22 cellular contexts compared by ENCODE assay signal in genomic region chr12:131826064-131826928, GRCh38. TPM values are rescaled to one million over a fixed set of nuclear protein-coding genes. Genes with fewer than 3 reads are reported as not detected.
A peak's percentile ranks its signal among the peaks of the same experiment; 100 is the strongest.
DNase-seq lines count a peak whose midpoint lies in the region; ATAC-seq and TF ChIP-seq lines count a peak whose summit lies in the region.
"Had no signal": no experiment of that assay in that cellular context is flagged by ENCODE, and none has a peak within 500 bp of the region (broad histone marks: within the 10 kb centered on the region; RNA-seq: fewer than 3 reads in every experiment).

No MANE protein-coding gene starts in this region.

- POLR2A ChIA-PET in WTC11 (lab: Charles Lee), result interaction anchor here (1.1 kb wide), 1 partner anchor 30 kb away, joined by 3 read pairs; no protein-coding TSS in a partner anchor
- POLR2A ChIA-PET in activated CD4-positive, alpha-beta T cell treated with anti-CD3 and anti-CD28 coated beads for 36 hours (lab: Charles Lee), result no interaction called here

- no peak for TF ChIP-seq CTCF in WTC11 (IDR thresholded peaks at IDR 0.05)
- TF ChIP-seq CTCF in type B pancreatic cell (conservative IDR thresholded peaks at IDR 0.05), result no peak

- intact Hi-C loops in activated CD4-positive, alpha-beta T cell treated with anti-CD3 and anti-CD28 coated beads for 36 hours (cut with DNase I, micrococcal nuclease), result no loop called here

- no peak for DNase-seq in activated naive CD8-positive, alpha-beta T cell treated with anti-CD3 and anti-CD28 coated beads, Interleukin-2, amount 50 U/mL, for 24 hours
- DNase-seq in WTC11 (ENCODE audit: low spot score), result no peak
- no peak for DNase-seq in memory B cell (ENCODE audit: low spot score in 2 of 2)
- no peak for DNase-seq in type B pancreatic cell (ENCODE audit: extremely low spot score, unreplicated experiment)
- no peak for DNase-seq in activated CD4-positive, alpha-beta T cell treated with anti-CD3 and anti-CD28 coated beads for 36 hours
- no peak for DNase-seq in GOT3 (lab: John Stamatoyannopoulos, UW)
- DNase-seq: activated CD4-positive, alpha-beta memory T cell treated with anti-CD3 and anti-CD28 coated beads for 36 hours; activated naive CD4-positive, alpha-beta T cell treated with anti-CD3 and anti-CD28 coated beads, Interleukin-2, amount 10 ng/mL, durations not matched to agents 7 days and 5 days; C1 segment of cervical spinal cord; DMS79 treated with DMSO at 0.1 percent for 48 hours; HCEC 1CT; left colon; NCI-H187 treated with DMSO at 0.1 percent for 48 hours; occipital lobe; PC-9; SJCRH30; stimulated activated CD8-positive, alpha-beta memory T cell treated with anti-CD3 and anti-CD28 coated beads, Interleukin-4, amount 100 ng/mL, for 48 hours had no signal

- CTCF ChIA-PET in WTC11 (lab: Charles Lee), result interaction anchor here (0.6 to 2.8 kb wide), 3 partner anchors 30 to 71 kb away, joined by 3 to 7 read pairs (median 5); no protein-coding TSS in a partner anchor
- CTCF ChIA-PET in activated CD4-positive, alpha-beta T cell treated with anti-CD3 and anti-CD28 coated beads for 36 hours (lab: Charles Lee), result interaction anchor here (0.7 kb wide), 1 partner anchor 462 kb away, joined by 3 read pairs; no protein-coding TSS in a partner anchor

- H3K27ac Mint-ChIP-seq in activated naive CD8-positive, alpha-beta T cell, result no peak overlapping the region
- H3K27ac Mint-ChIP-seq in activated naive CD8-positive, alpha-beta T cell treated with anti-CD3 and anti-CD28 coated beads, Interleukin-2, amount 50 U/mL, for 24 hours, result no peak overlapping the region
- H3K27ac Mint-ChIP-seq in WTC11, result no peak overlapping the region; the same call in 1 of the 2 replicates
- peak overlapping the region; percentile 62 for H3K27ac Mint-ChIP-seq in memory B cell
- H3K27ac Mint-ChIP-seq in type B pancreatic cell, result no peak overlapping the region
- no peak overlapping the region for H3K27ac Mint-ChIP-seq in activated CD4-positive, alpha-beta T cell treated with anti-CD3 and anti-CD28 coated beads for 36 hours
- H3K27ac Mint-ChIP-seq: activated CD4-positive, alpha-beta memory T cell treated with anti-CD3 and anti-CD28 coated beads for 36 hours; activated naive CD4-positive, alpha-beta T cell treated with anti-CD3 and anti-CD28 coated beads, Interleukin-2, amount 10 ng/mL, durations not matched to agents 7 days and 5 days; T-helper 2 cell treated with Interferon-gamma antibody and Interleukin-4, amounts not matched to agents 5 μg/mL and 100 μg/mL, for 36 hours had no signal

- peaks cover 10% of the 10 kb centered on the region for H3K4me1 Mint-ChIP-seq in activated naive CD8-positive, alpha-beta T cell (ENCODE audit: low read depth)
- H3K4me1 Mint-ChIP-seq in activated naive CD8-positive, alpha-beta T cell treated with anti-CD3 and anti-CD28 coated beads, Interleukin-2, amount 50 U/mL, for 24 hours, result peaks cover 12% of the 10 kb centered on the region
- H3K4me1 Mint-ChIP-seq in WTC11, result peaks cover 6% of the 10 kb centered on the region; the same call in 1 of the 2 replicates
- peaks cover 15% of the 10 kb centered on the region for H3K4me1 Mint-ChIP-seq in memory B cell
- H3K4me1 Mint-ChIP-seq in type B pancreatic cell (ENCODE audit: unreplicated experiment), result no peaks in the 10 kb centered on the region
- H3K4me1 Mint-ChIP-seq in activated CD4-positive, alpha-beta T cell treated with anti-CD3 and anti-CD28 coated beads for 36 hours, result peaks cover 11% of the 10 kb centered on the region

- H3K4me3 Mint-ChIP-seq in activated naive CD8-positive, alpha-beta T cell, result peak overlapping the region; percentile 38
- H3K4me3 Mint-ChIP-seq in activated naive CD8-positive, alpha-beta T cell treated with anti-CD3 and anti-CD28 coated beads, Interleukin-2, amount 50 U/mL, for 24 hours, result no peak overlapping the region
- H3K4me3 Mint-ChIP-seq in WTC11 (peak overlapping the region; percentile 58), memory B cell (peak overlapping the region; percentile 70), type B pancreatic cell (peak overlapping the region; percentile 22)
- H3K4me3 Mint-ChIP-seq in activated CD4-positive, alpha-beta T cell treated with anti-CD3 and anti-CD28 coated beads for 36 hours, result no peak overlapping the region
- H3K4me3 Mint-ChIP-seq: activated CD4-positive, alpha-beta memory T cell treated with anti-CD3 and anti-CD28 coated beads for 36 hours; T-helper 2 cell treated with Interferon-gamma antibody and Interleukin-4, amounts not matched to agents 5 μg/mL and 100 μg/mL, for 36 hours had no signal

- no peak for ATAC-seq in activated naive CD8-positive, alpha-beta T cell treated with anti-CD3 and anti-CD28 coated beads, Interleukin-2, amount 50 U/mL, for 24 hours
- no peak for ATAC-seq in WTC11
- ATAC-seq in memory B cell (ENCODE audit: low read depth), result no peak
- ATAC-seq in HG03095 (IDR thresholded peaks at IDR 0.05; ENCODE audit: unreplicated experiment), result no peak
- ATAC-seq in activated CD4-positive, alpha-beta T cell treated with anti-CD3 and anti-CD28 coated beads for 36 hours, result no peak
- ATAC-seq: left colon, right cardiac atrium had no signal

- H3K27me3 Mint-ChIP-seq in activated naive CD8-positive, alpha-beta T cell, result peaks cover 12% of the 10 kb centered on the region
- H3K27me3 Mint-ChIP-seq in activated naive CD8-positive, alpha-beta T cell treated with anti-CD3 and anti-CD28 coated beads, Interleukin-2, amount 50 U/mL, for 24 hours, result peaks cover 36% of the 10 kb centered on the region
- peaks cover 19% of the 10 kb centered on the region for H3K27me3 Mint-ChIP-seq in WTC11 (ENCODE audit: low read depth)
- H3K27me3 Mint-ChIP-seq in memory B cell, result peaks cover 11% of the 10 kb centered on the region
- H3K27me3 Mint-ChIP-seq in type B pancreatic cell, result peaks cover 49% of the 10 kb centered on the region
- peaks cover 36% of the 10 kb centered on the region for H3K27me3 Mint-ChIP-seq in activated CD4-positive, alpha-beta T cell treated with anti-CD3 and anti-CD28 coated beads for 36 hours

- no peaks in the 10 kb centered on the region for H3K36me3 Mint-ChIP-seq in activated naive CD8-positive, alpha-beta T cell
- no peaks in the 10 kb centered on the region for H3K36me3 Mint-ChIP-seq in activated naive CD8-positive, alpha-beta T cell treated with anti-CD3 and anti-CD28 coated beads, Interleukin-2, amount 50 U/mL, for 24 hours (ENCODE audit: low read depth)
- H3K36me3 Mint-ChIP-seq in WTC11, result no peaks in the 10 kb centered on the region
- no peaks in the 10 kb centered on the region for H3K36me3 Mint-ChIP-seq in memory B cell
- H3K36me3 Mint-ChIP-seq in type B pancreatic cell, result no peaks in the 10 kb centered on the region
- H3K36me3 Mint-ChIP-seq in activated CD4-positive, alpha-beta T cell treated with anti-CD3 and anti-CD28 coated beads for 36 hours (ENCODE audit: low read depth), result no peaks in the 10 kb centered on the region
- H3K36me3 Mint-ChIP-seq: activated CD4-positive, alpha-beta memory T cell treated with anti-CD3 and anti-CD28 coated beads for 36 hours; activated naive CD4-positive, alpha-beta T cell treated with anti-CD3 and anti-CD28 coated beads, Interleukin-2, amount 10 ng/mL, durations not matched to agents 7 days and 5 days had no signal

- H3K9me3 Mint-ChIP-seq in activated naive CD8-positive, alpha-beta T cell (ENCODE audit: low read depth), result no peaks in the 10 kb centered on the region
- no peaks in the 10 kb centered on the region for H3K9me3 Mint-ChIP-seq in activated naive CD8-positive, alpha-beta T cell treated with anti-CD3 and anti-CD28 coated beads, Interleukin-2, amount 50 U/mL, for 24 hours
- H3K9me3 Mint-ChIP-seq in WTC11 (no peaks in the 10 kb centered on the region), memory B cell (no peaks in the 10 kb centered on the region), type B pancreatic cell (no peaks in the 10 kb centered on the region)
- H3K9me3 Mint-ChIP-seq in activated CD4-positive, alpha-beta T cell treated with anti-CD3 and anti-CD28 coated beads for 36 hours (ENCODE audit: low read depth), result no peaks in the 10 kb centered on the region
- H3K9me3 Mint-ChIP-seq: activated CD4-positive, alpha-beta memory T cell treated with anti-CD3 and anti-CD28 coated beads for 36 hours; activated naive CD4-positive, alpha-beta T cell treated with anti-CD3 and anti-CD28 coated beads, Interleukin-2, amount 10 ng/mL, durations not matched to agents 7 days and 5 days; T-helper 2 cell treated with Interferon-gamma antibody and Interleukin-4, amounts not matched to agents 5 μg/mL and 100 μg/mL, for 36 hours had no signal

TF ChIP-seq in WTC11, 78 proteins besides CTCF, POLR2A, EP300 and RAD21 (continues in another document):
- no peak for TF ChIP-seq SOX15 (CRISPR knock-in tag; IDR thresholded peaks at IDR 0.05)
- no peak for TF ChIP-seq CREB1 (CRISPR knock-in tag; IDR thresholded peaks at IDR 0.05)
- no peak for TF ChIP-seq ZNF532 (CRISPR knock-in tag; IDR thresholded peaks at IDR 0.05; ENCODE audit: borderline replicate concordance)

RNA-seq across cellular contexts. Expression of gene MMP17, which starts 1.9 kb away (rescaled TPM):
- total RNA-seq in WTC11 (2021) (58.8 to 67.1 TPM (median 62.1 TPM) in 3 replicates), type B pancreatic cell (ENCODE audit: low replicate concordance) (14.1 and 26.8 TPM in 2 replicates)
- not detected for total RNA-seq in activated CD4-positive, alpha-beta T cell treated with anti-CD3 and anti-CD28 coated beads for 36 hours
- total RNA-seq: HT-29 had no signal

Comparison
In these comparisons a context has a peak if more than half of its experiments do, and no peak if none do; other contexts are left out.
1. H3K4me3 Mint-ChIP-seq: peak in activated naive CD8-positive, alpha-beta T cell (single experiment), WTC11 (single experiment), memory B cell (single experiment) and type B pancreatic cell (single experiment); none in activated naive CD8-positive, alpha-beta T cell treated with anti-CD3 and anti-CD28 coated beads, Interleukin-2, amount 50 U/mL, for 24 hours (single experiment) and activated CD4-positive, alpha-beta T cell treated with anti-CD3 and anti-CD28 coated beads for 36 hours (single experiment).
2. RNA of gene MMP17, which starts 1.9 kb away (total RNA-seq): 58.8 to 67.1 TPM in WTC11 and 14.1 to 26.8 TPM in type B pancreatic cell; not detected in activated CD4-positive, alpha-beta T cell treated with anti-CD3 and anti-CD28 coated beads for 36 hours; every median in the first group is over 10 times any median in the second.